11 cellular contexts compared by ENCODE assay signal in genomic region chr18:61569176-61569892, GRCh38.
A peak's percentile ranks its signal among the peaks of the same experiment; 100 is the strongest.
DNase-seq lines count a peak whose midpoint lies in the region; ATAC-seq and TF ChIP-seq lines count a peak whose summit lies in the region.
"Had no signal": no experiment of that assay in that cellular context is flagged by ENCODE, and none has a peak within 500 bp of the region (broad histone marks: within the 10 kb centered on the region; RNA-seq: fewer than 3 reads in every experiment).

No MANE protein-coding gene starts in this region.

- peaks cover 0 to 4% (median 0%) of the 10 kb centered on the region in 9 donors for H3K36me3 ChIP-seq in heart left ventricle
- H3K36me3 ChIP-seq: neural progenitor cell had no signal

- no peak for TF ChIP-seq POLR2A in heart left ventricle (IDR thresholded peaks at IDR 0.05)

- H3K27me3 ChIP-seq in heart left ventricle = no peaks in the 10 kb centered on the region
- H3K27me3 ChIP-seq: neural progenitor cell had no signal

- peak; percentile 95 to 98 (median 97) for ATAC-seq in heart left ventricle

- intact Hi-C loops in heart left ventricle (cut with DNase I) = no loop called here

- peaks cover 0 to 24% (median 0%) of the 10 kb centered on the region in 12 donors for H3K9me3 ChIP-seq in heart left ventricle

- DNase-seq in NCI-H1694 (lab: John Stamatoyannopoulos, UW) (peak; percentile 11), NCI-H1694 treated with DMSO at 0.1 percent for 48 hours (lab: John Stamatoyannopoulos, UW) (no peak), amniotic epithelial cell (ENCODE audit: low read depth) (peak; percentile 92), heart left ventricle (peak; percentile 52 to 79 (median 64)), ureter (ENCODE audit: low spot score) (peak; percentile 48), T-helper 2 cell (no peak), NCI-H2029 treated with DMSO at 0.1 percent for 48 hours (lab: John Stamatoyannopoulos, UW) (no peak), NCI-H2107 treated with DMSO at 0.1 percent for 48 hours (lab: John Stamatoyannopoulos, UW; ENCODE audit: unreplicated experiment) (no peak)

- 63 to 65% (median 65%) methylated on average over 9 of the region's 9 CpGs for WGBS in heart left ventricle, 4 donors

- H3K4me1 ChIP-seq in heart left ventricle = peaks cover 0 to 19% (median 1%) of the 10 kb centered on the region in 12 donors
- H3K4me1 ChIP-seq: neural progenitor cell had no signal

- H3K27ac ChIP-seq in heart left ventricle = peak overlapping the region; percentile 23 to 88 (median 66)
- H3K27ac ChIP-seq: 22Rv1, neural progenitor cell, VCaP had no signal

- H3K4me3 ChIP-seq in heart left ventricle = no peak overlapping the region
- H3K4me3 ChIP-seq: neural progenitor cell had no signal

- TF ChIP-seq CTCF in heart left ventricle (IDR thresholded peaks at IDR 0.05) = no peak

Comparison
In these comparisons a context has a peak if more than half of its experiments do, and no peak if none do; other contexts are left out.
1. DNase-seq: peak in NCI-H1694 (single experiment), amniotic epithelial cell (single experiment), heart left ventricle (5 of 5) and ureter (single experiment); none in NCI-H1694 treated with DMSO at 0.1 percent for 48 hours (single experiment), T-helper 2 cell (0 of 5), NCI-H2029 treated with DMSO at 0.1 percent for 48 hours (single experiment) and NCI-H2107 treated with DMSO at 0.1 percent for 48 hours (single experiment).